Comparison of ENCODE assay signal across 8 cellular contexts in the genomic region with DNA sequence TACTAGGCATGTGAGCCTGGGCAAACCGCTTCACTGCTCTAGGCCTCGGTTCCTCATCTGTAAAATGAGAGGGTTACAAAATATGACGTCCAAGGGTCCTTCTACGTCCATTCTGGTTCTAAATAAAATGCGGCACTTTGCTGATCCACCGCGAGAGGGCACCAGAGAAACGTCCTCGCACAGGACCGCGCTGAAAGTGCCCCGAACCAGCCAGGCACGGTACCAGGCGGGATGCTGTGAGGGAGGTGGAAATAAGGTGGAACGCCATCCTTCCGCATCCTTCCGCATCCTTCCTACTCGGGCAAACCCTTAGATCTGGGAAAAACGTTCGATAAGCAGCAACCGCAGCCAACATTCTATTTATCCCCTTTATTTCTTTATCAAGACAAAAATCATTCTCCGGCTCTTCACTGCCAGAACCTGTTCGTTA.
DNase-seq lines count a peak whose midpoint lies in the region; ATAC-seq, FAIRE-seq and TF ChIP-seq lines count a peak whose summit lies in the region.

No MANE protein-coding gene starts in this region.

- peak; percentile 73 to 86; a peak in 5 of 6 replicates for ATAC-seq in A549

- peak in 1 of 2 experiments; percentile 44 for DNase-seq in A549 (ENCODE audit: low read depth in 1 of 2, low spot score in 1 of 2)
- DNase-seq in GM18507 (ENCODE audit: extremely low spot score, insufficient read length, low read depth), result peak; percentile 26
- DNase-seq in Jurkat, Clone E6-1 (ENCODE audit: low read depth, low spot score), result peak; percentile 28
- DNase-seq in PC-9, result peak in 1 of 2 experiments; percentile 43
- peak; percentile 78 for DNase-seq in activated T-cell treated with anti-CD3 and anti-CD28 coated beads, Interleukin-2, amount 50 U/mL, for 1 hour
- DNase-seq in fibroblast of mammary gland (ENCODE audit: low read depth), result peak; percentile 56
- DNase-seq in occipital lobe (lab: John Stamatoyannopoulos, UW), result peak; percentile 38
- peak; percentile 74 to 83 for DNase-seq in suprapubic skin (ENCODE audit: low spot score in 2 of 2)

- TF ChIP-seq POLR2A in A549 (IDR thresholded peaks at IDR 0.05; ENCODE audit: low read length), result no peak
- TF ChIP-seq POLR2A in suprapubic skin (IDR thresholded peaks at IDR 0.05), result no peak

- no peaks in the 10 kb centered on the region for H3F3A ChIP-seq in PC-9 (ENCODE audit: insufficient read depth, low read depth)

- TF ChIP-seq CTCF in A549 (IDR thresholded peaks at IDR 0.05), result peak; percentile 55
- TF ChIP-seq CTCF in PC-9 (conservative IDR thresholded peaks at IDR 0.05), result peak; percentile 74
- peak; percentile 92 for TF ChIP-seq CTCF in fibroblast of mammary gland (conservative IDR thresholded peaks at IDR 0.05; ENCODE audit: control insufficient read depth, insufficient read depth, low read depth, low read length)
- TF ChIP-seq CTCF in suprapubic skin (IDR thresholded peaks at IDR 0.05), result peak; percentile 46 to 81

- POLR2A ChIA-PET in A549 (lab: Yijun Ruan, JAX) (no interaction called here), PC-9 (lab: Charles Lee; ENCODE audit: unreplicated experiment) (no interaction called here)

- H3K36me3 ChIP-seq in PC-9 (ENCODE audit: low read depth) (no peaks in the 10 kb centered on the region), suprapubic skin (no peaks in the 10 kb centered on the region)

- intact Hi-C loops in PC-9 (cut with micrococcal nuclease; ENCODE audit: unreplicated experiment), result loop anchor here (1.0 to 10.0 kb wide), 3 partner anchors 82 to 1156 kb away; no protein-coding TSS in a partner anchor

- FAIRE-seq in A549 (lab: Jason Lieb, UNC) (no peak), GM18507 (lab: Jason Lieb, UNC) (peak; percentile 84)

- WGBS in A549 (ENCODE audit: missing lambda C conversion rate), result 10% methylated on average over 22 of the region's 23 CpGs
- 11% methylated on average over 23 of the region's 23 CpGs for WGBS in suprapubic skin

- TF ChIP-seq RAD21 in A549 (conservative IDR thresholded peaks at IDR 0.05 in 1 of 2, IDR thresholded peaks at IDR 0.05 in 1 of 2), result peak; percentile 61 to 66

- TF ChIP-seq EP300 in A549 (IDR thresholded peaks at IDR 0.05) (no peak), suprapubic skin (IDR thresholded peaks at IDR 0.05) (no peak)

- H3K4me2 ChIP-seq in A549 (no peak overlapping the region), PC-9 (no peak overlapping the region)

- no peak overlapping the region for H3K27ac ChIP-seq in A549
- H3K27ac ChIP-seq in PC-9, result no peak overlapping the region
- no peak overlapping the region for H3K27ac ChIP-seq in suprapubic skin

- H3K27me3 ChIP-seq in PC-9 (ENCODE audit: insufficient read depth, low read depth) (no peaks in the 10 kb centered on the region), suprapubic skin (no peaks in the 10 kb centered on the region)

- no peaks in the 10 kb centered on the region for H3K4me1 ChIP-seq in A549
- no peaks in the 10 kb centered on the region for H3K4me1 ChIP-seq in PC-9 (replicated peaks; ENCODE audit: insufficient read depth)
- no peaks in the 10 kb centered on the region for H3K4me1 ChIP-seq in suprapubic skin

- H3K9me3 ChIP-seq in A549 (no peaks in the 10 kb centered on the region), PC-9 (ENCODE audit: insufficient read depth, low read depth) (no peaks in the 10 kb centered on the region), suprapubic skin (no peaks in the 10 kb centered on the region)

- H2AFZ ChIP-seq in PC-9, result no peak overlapping the region

- H3K79me2 ChIP-seq in PC-9 (ENCODE audit: low read depth), result no peaks in the 10 kb centered on the region

- no peaks in the 10 kb centered on the region for H3K9me2 ChIP-seq in PC-9 (ENCODE audit: insufficient read depth)

- BruUV-seq in PC-9 (replicated peaks; lab: Mats Ljungman, UMichigan), result no TSS peak

- H3K4me3 ChIP-seq in A549, result no peak overlapping the region
- no peak overlapping the region for H3K4me3 ChIP-seq in Jurkat, Clone E6-1 (ENCODE audit: low read length)
- H3K4me3 ChIP-seq in PC-9, result no peak overlapping the region
- no peak overlapping the region for H3K4me3 ChIP-seq in fibroblast of mammary gland (ENCODE audit: control insufficient read depth, low read depth, low read length)
- no peak overlapping the region for H3K4me3 ChIP-seq in suprapubic skin

- no peaks in the 10 kb centered on the region for H4K20me1 ChIP-seq in PC-9 (ENCODE audit: insufficient read depth)

- CTCF ChIA-PET in A549 (lab: Yijun Ruan, JAX) (interaction anchor here (0.6 to 8.9 kb wide), 17 partner anchors 9 to 506 kb away, joined by 3 to 74 read pairs (median 3); no protein-coding TSS in a partner anchor), PC-9 (lab: Charles Lee) (no interaction called here)

TF ChIP-seq in A549, 52 proteins besides CTCF, POLR2A, EP300 and RAD21:
- TF ChIP-seq HOXB5 (CRISPR knock-in tag; IDR thresholded peaks at IDR 0.05), result no peak
- TF ChIP-seq SMC3 (IDR thresholded peaks at IDR 0.05), result peak; percentile 47; the same call in 2 of the 3 replicates
